Comparison of ENCODE assay signal across 11 cellular contexts in the genomic region with DNA sequence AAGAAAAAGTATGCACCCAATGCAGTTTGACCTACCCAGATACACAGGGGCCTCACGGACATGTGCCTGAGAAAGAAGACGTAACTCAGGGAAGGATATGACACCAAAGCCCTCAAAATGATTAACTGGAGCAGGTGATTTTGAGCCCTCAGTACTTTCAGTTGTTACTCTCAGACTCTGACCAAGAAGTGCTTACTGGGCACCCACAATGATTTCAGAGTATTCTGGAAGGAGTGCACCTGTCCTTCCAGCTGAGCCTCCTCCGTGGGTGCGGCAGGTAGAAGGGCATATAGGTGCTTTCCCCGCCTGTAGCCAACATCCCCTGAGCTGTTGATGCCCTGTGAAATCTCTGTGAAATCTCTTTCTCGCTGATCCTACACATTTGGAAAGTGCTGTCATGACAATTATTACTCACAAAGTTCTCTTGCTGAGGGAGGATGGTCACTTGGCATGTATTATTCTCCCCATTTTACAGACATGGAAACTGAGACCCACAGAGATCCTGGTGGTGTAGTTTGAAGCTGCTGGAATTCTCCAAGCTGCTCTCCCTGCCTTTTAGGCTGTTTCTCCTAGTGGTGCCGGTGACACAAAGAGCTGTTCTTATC.
DNase-seq lines count a peak whose midpoint lies in the region; ATAC-seq, FAIRE-seq and TF ChIP-seq lines count a peak whose summit lies in the region.
"Had no signal": no experiment of that assay in that cellular context is flagged by ENCODE, and none has a peak within 500 bp of the region (broad histone marks: within the 10 kb centered on the region; RNA-seq: fewer than 3 reads in every experiment).

No MANE protein-coding gene starts in this region.

- no peak overlapping the region for H3K9ac ChIP-seq in mesendoderm (ENCODE audit: low read length)
- H3K9ac ChIP-seq: parathyroid adenoma had no signal

- WGBS in aorta, 2 donors: 88 to 89% methylated on average over 7 of the region's 7 CpGs
- no CpG with 5 or more reads among the region's 7 CpGs for WGBS in mesendoderm (ENCODE audit: extremely low coverage, insufficient coverage, low lambda C conversion rate)

- no peaks in the 10 kb centered on the region for H3K36me3 Mint-ChIP-seq in activated CD4-positive, alpha-beta T cell treated with anti-CD3 and anti-CD28 coated beads, Interleukin-2, amount 10 ng/mL, durations not matched to agents 24 days and 14 days (ENCODE audit: low read depth)

- no peak overlapping the region for H2BK5ac ChIP-seq in mesendoderm (ENCODE audit: low read length)

- no peak overlapping the region for H3K4ac ChIP-seq in mesendoderm (ENCODE audit: low read depth, low read length)

- H4K8ac ChIP-seq in mesendoderm (ENCODE audit: low read depth, low read length): no peak overlapping the region

- ATAC-seq in GM19025 (IDR thresholded peaks at IDR 0.05; ENCODE audit: low read depth, unreplicated experiment) (peak; percentile 84), HG02870 (IDR thresholded peaks at IDR 0.05; ENCODE audit: unreplicated experiment) (peak; percentile 69), aorta (ENCODE audit: low FRiP score) (no peak)

- H3K23ac ChIP-seq in mesendoderm (ENCODE audit: low read length): no peak overlapping the region

- H3K4me2 ChIP-seq in mesendoderm (ENCODE audit: low read length): no peak overlapping the region

- H3K4me3 ChIP-seq in aorta (ENCODE audit: low read length in 2 of 2) (no peak overlapping the region), mesendoderm (ENCODE audit: low read length) (no peak overlapping the region)

- H3K9me3 Mint-ChIP-seq in activated CD4-positive, alpha-beta T cell treated with anti-CD3 and anti-CD28 coated beads, Interleukin-2, amount 10 ng/mL, durations not matched to agents 24 days and 14 days: peaks cover 4% of the 10 kb centered on the region

- H3K27me3 ChIP-seq in aorta (ENCODE audit: control insufficient read depth in 1 of 2, insufficient read depth in 2 of 2, low read length in 1 of 2): peaks cover 0 to 1% of the 10 kb centered on the region in 2 donors
- H3K27me3 ChIP-seq in mesendoderm (ENCODE audit: insufficient read depth, low read length, poor library complexity): no peaks in the 10 kb centered on the region

- H3K27ac ChIP-seq in aorta (ENCODE audit: low read depth in 1 of 2, low read length in 2 of 2) (no peak overlapping the region), mesendoderm (ENCODE audit: low read depth, low read length) (no peak overlapping the region)
- H3K27ac ChIP-seq: parathyroid adenoma had no signal

- no peak overlapping the region for H3K56ac ChIP-seq in mesendoderm (ENCODE audit: low read length)

- intact Hi-C loops in activated CD4-positive, alpha-beta T cell treated with anti-CD3 and anti-CD28 coated beads, Interleukin-2, amount 10 ng/mL, durations not matched to agents 24 days and 14 days (cut with micrococcal nuclease): loop anchor here (1.0 to 5.0 kb wide), 7 partner anchors 17 to 247 kb away; a partner anchor contains a TSS
- intact Hi-C loops in aorta (cut with DNase I): no loop called here

- no peaks in the 10 kb centered on the region for H3K4me1 ChIP-seq in aorta (ENCODE audit: control insufficient read depth in 1 of 2, insufficient read depth in 2 of 2, low read length in 2 of 2)
- H3K4me1 ChIP-seq in mesendoderm (ENCODE audit: control insufficient read depth, low read depth, low read length): peaks cover 5% of the 10 kb centered on the region
- H3K4me1 ChIP-seq: parathyroid adenoma had no signal

- peak overlapping the region; percentile 89 for H3K27ac Mint-ChIP-seq in activated CD4-positive, alpha-beta T cell treated with anti-CD3 and anti-CD28 coated beads, Interleukin-2, amount 10 ng/mL, durations not matched to agents 24 days and 14 days

- peak; percentile 81 for DNase-seq in activated CD4-positive, alpha-beta T cell treated with anti-CD3 and anti-CD28 coated beads, Interleukin-2, amount 10 ng/mL, durations not matched to agents 24 days and 14 days
- peak; percentile 61 to 64 for DNase-seq in stimulated activated CD4-positive, alpha-beta T cell treated with anti-CD3 and anti-CD28 coated beads, Interleukin-15, amount 100 ng/mL, for 48 hours (ENCODE audit: low read depth in 2 of 2)
- DNase-seq in aorta: no peak
- DNase-seq in HK-2 (ENCODE audit: unreplicated experiment): no peak
- no peak for DNase-seq in mesendoderm
- DNase-seq in D721Med (ENCODE audit: insufficient read length, low spot score): no peak

- peaks cover 60% of the 10 kb centered on the region for H3K4me1 Mint-ChIP-seq in activated CD4-positive, alpha-beta T cell treated with anti-CD3 and anti-CD28 coated beads, Interleukin-2, amount 10 ng/mL, durations not matched to agents 24 days and 14 days

- H3K36me3 ChIP-seq in aorta (ENCODE audit: control insufficient read depth in 1 of 2, insufficient read depth in 2 of 2, low read length in 1 of 2) (no peaks in the 10 kb centered on the region), mesendoderm (ENCODE audit: control insufficient read depth, insufficient read depth, low read length) (no peaks in the 10 kb centered on the region)

- H2BK15ac ChIP-seq in mesendoderm (replicated peaks; ENCODE audit: low read depth): no peak overlapping the region

- no peak overlapping the region for H4K5ac ChIP-seq in mesendoderm (ENCODE audit: low read length)

- no peaks in the 10 kb centered on the region for H3K79me2 ChIP-seq in mesendoderm (ENCODE audit: control insufficient read depth, insufficient read depth, low read length)
- H3K79me2 ChIP-seq: parathyroid adenoma had no signal

- H2AK5ac ChIP-seq in mesendoderm (ENCODE audit: low read length): no peak overlapping the region

- no peak overlapping the region for H2BK120ac ChIP-seq in mesendoderm (ENCODE audit: low read depth, low read length)

- no peak overlapping the region for H3K18ac ChIP-seq in mesendoderm (ENCODE audit: low read length)

- FAIRE-seq in D721Med (lab: Jason Lieb, UNC): no peak
- FAIRE-seq: endometrium, H1 had no signal

- H3K79me1 ChIP-seq in mesendoderm (ENCODE audit: low read length): no peaks in the 10 kb centered on the region

- TF ChIP-seq CTCF in D721Med (IDR thresholded peaks at IDR 0.05; ENCODE audit: insufficient read depth, missing control alignments): no peak

- no peaks in the 10 kb centered on the region for H3K27me3 Mint-ChIP-seq in activated CD4-positive, alpha-beta T cell treated with anti-CD3 and anti-CD28 coated beads, Interleukin-2, amount 10 ng/mL, durations not matched to agents 24 days and 14 days

- peak overlapping the region; percentile 73 for H3K4me3 Mint-ChIP-seq in activated CD4-positive, alpha-beta T cell treated with anti-CD3 and anti-CD28 coated beads, Interleukin-2, amount 10 ng/mL, durations not matched to agents 24 days and 14 days

- H3K9me3 ChIP-seq in aorta (ENCODE audit: control insufficient read depth, low read length): no peaks in the 10 kb centered on the region

Comparison
In these comparisons a context has a peak if more than half of its experiments do, and no peak if none do; other contexts are left out.
1. DNase-seq: peak in activated CD4-positive, alpha-beta T cell treated with anti-CD3 and anti-CD28 coated beads, Interleukin-2, amount 10 ng/mL, durations not matched to agents 24 days and 14 days (single experiment) and stimulated activated CD4-positive, alpha-beta T cell treated with anti-CD3 and anti-CD28 coated beads, Interleukin-15, amount 100 ng/mL, for 48 hours (2 of 2); none in aorta (0 of 2), HK-2 (single experiment), mesendoderm (single experiment) and D721Med (single experiment).